ENCODE assay signal across 27 cellular contexts in genomic region chr11:16215352-16215751, GRCh38.
"Had no signal": no experiment of that assay in that cellular context is flagged by ENCODE, and none has a peak within 500 bp of the region (broad histone marks: within the 10 kb centered on the region; RNA-seq: fewer than 3 reads in every experiment).

No MANE protein-coding gene starts in this region.

- H3K27ac ChIP-seq: body of pancreas, esophagus muscularis mucosa, heart left ventricle, WERI-Rb-1 had no signal

- H3K9me3 ChIP-seq: body of pancreas, esophagus muscularis mucosa, heart left ventricle had no signal

- H3K4me1 ChIP-seq: body of pancreas, esophagus muscularis mucosa had no signal

- H3K27me3 ChIP-seq: body of pancreas, esophagus muscularis mucosa, heart left ventricle had no signal

- H3K36me3 ChIP-seq: esophagus muscularis mucosa, heart left ventricle, WERI-Rb-1 had no signal

- DNase-seq: activated B cell treated with CpG ODN at 0.5 μM for 24 hours; activated CD4-positive, alpha-beta T cell treated with anti-CD3 and anti-CD28 coated beads for 48 hours; activated CD4-positive, alpha-beta T cell treated with anti-CD3 and anti-CD28 coated beads, Interleukin-2, amount 50 U/mL, for 1 hour; activated CD4-positive, alpha-beta T cell treated with anti-CD3 and anti-CD28 coated beads, Interleukin-2, amount 50 U/mL, for 48 hours; activated CD8-positive, alpha-beta memory T cell treated with anti-CD3 and anti-CD28 coated beads for 24 hours; activated CD8-positive, alpha-beta T cell treated with anti-CD3 and anti-CD28 coated beads for 36 hours; activated effector memory CD4-positive, alpha-beta T cell treated with Interleukin-2 at 50 U/mL for 16 hours; activated gamma-delta T cell treated with Interleukin-2 at 50 U/mL for 16 hours; activated naive CD4-positive, alpha-beta T cell treated with anti-CD3 and anti-CD28 coated beads, Interleukin-2, amount 50 U/mL, for 16 hours; activated naive CD4-positive, alpha-beta T cell treated with Interleukin-2 at 50 U/mL for 16 hours; activated T-cell treated with anti-CD3 and anti-CD28 coated beads, Interleukin-2, amount 50 U/mL, for 4 hours; amygdala; aorta; body of pancreas; cortex of kidney; dermis blood vessel endothelial cell; effector CD4-positive, alpha-beta T cell; effector memory CD8-positive, alpha-beta T cell; erythroblast; foreskin fibroblast; glutamatergic neuron; heart left ventricle; T-helper 1 cell; T-helper 17 cell; T1000; WERI-Rb-1 had no signal

- H3K4me3 ChIP-seq: body of pancreas, esophagus muscularis mucosa, heart left ventricle had no signal
